In the genomic region with DNA sequence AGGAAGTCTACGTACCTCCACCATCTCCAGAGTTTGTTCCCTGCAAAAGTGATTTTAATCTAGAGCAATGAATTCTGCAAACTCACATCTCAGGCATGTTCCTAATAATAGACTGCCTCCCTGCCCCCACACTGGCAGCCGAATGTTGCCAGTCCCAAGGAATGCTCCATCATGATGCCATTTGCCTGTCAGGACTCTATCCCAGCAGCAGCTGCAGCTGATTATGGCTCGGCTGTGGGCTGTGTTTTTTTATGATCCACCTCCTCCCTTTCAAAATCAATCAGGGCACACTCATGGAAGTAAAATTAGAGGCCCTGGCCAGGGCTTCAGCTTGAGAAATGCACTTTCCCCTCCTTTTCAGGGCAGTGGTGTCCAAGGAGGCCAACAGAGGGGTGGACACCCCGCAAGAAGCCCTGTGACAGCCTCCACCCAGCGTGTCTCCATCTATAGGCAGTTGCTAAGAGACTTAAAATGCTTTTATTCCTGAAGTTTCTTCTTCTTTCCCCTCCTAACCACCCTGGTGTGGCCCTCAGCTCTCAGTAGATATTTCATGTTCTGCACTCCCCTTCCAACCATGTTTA, we compare ENCODE assay signal across 2 cellular contexts.
TF ChIP-seq lines count a peak whose summit lies in the region.

No MANE protein-coding gene starts in this region.

TF ChIP-seq in A549, 52 proteins besides CTCF, POLR2A, EP300 and RAD21:
- TF ChIP-seq, protein P1, sequence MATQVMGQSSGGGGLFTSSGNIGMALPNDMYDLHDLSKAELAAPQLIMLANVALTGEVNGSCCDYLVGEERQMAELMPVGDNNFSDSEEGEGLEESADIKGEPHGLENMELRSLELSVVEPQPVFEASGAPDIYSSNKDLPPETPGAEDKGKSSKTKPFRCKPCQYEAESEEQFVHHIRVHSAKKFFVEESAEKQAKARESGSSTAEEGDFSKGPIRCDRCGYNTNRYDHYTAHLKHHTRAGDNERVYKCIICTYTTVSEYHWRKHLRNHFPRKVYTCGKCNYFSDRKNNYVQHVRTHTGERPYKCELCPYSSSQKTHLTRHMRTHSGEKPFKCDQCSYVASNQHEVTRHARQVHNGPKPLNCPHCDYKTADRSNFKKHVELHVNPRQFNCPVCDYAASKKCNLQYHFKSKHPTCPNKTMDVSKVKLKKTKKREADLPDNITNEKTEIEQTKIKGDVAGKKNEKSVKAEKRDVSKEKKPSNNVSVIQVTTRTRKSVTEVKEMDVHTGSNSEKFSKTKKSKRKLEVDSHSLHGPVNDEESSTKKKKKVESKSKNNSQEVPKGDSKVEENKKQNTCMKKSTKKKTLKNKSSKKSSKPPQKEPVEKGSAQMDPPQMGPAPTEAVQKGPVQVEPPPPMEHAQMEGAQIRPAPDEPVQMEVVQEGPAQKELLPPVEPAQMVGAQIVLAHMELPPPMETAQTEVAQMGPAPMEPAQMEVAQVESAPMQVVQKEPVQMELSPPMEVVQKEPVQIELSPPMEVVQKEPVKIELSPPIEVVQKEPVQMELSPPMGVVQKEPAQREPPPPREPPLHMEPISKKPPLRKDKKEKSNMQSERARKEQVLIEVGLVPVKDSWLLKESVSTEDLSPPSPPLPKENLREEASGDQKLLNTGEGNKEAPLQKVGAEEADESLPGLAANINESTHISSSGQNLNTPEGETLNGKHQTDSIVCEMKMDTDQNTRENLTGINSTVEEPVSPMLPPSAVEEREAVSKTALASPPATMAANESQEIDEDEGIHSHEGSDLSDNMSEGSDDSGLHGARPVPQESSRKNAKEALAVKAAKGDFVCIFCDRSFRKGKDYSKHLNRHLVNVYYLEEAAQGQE (IDR thresholded peaks at IDR 0.05): no peak
- no peak for TF ChIP-seq JUN (IDR thresholded peaks at IDR 0.05)
- no peak for TF ChIP-seq FOSB (CRISPR knock-in tag; IDR thresholded peaks at IDR 0.05)
- TF ChIP-seq SREBF2 (IDR thresholded peaks at IDR 0.05): no peak
- TF ChIP-seq RNF2 (IDR thresholded peaks at IDR 0.05; ENCODE audit: borderline replicate concordance, low read depth): no peak
- TF ChIP-seq GATA3 (IDR thresholded peaks at IDR 0.05; ENCODE audit: borderline replicate concordance): no peak
- TF ChIP-seq CBX8 (IDR thresholded peaks at IDR 0.05): no peak
- no peak for TF ChIP-seq CHD4 (IDR thresholded peaks at IDR 0.05; ENCODE audit: borderline replicate concordance)
- TF ChIP-seq TFCP2L1 (CRISPR knock-in tag; IDR thresholded peaks at IDR 0.05): no peak
- no peak for TF ChIP-seq PHF8 (IDR thresholded peaks at IDR 0.05; ENCODE audit: borderline replicate concordance, low read depth)
- TF ChIP-seq RCOR1 (IDR thresholded peaks at IDR 0.05; ENCODE audit: low read depth, low read length): no peak
- TF ChIP-seq HOXB5 (CRISPR knock-in tag; IDR thresholded peaks at IDR 0.05): no peak
- TF ChIP-seq, protein P2, sequence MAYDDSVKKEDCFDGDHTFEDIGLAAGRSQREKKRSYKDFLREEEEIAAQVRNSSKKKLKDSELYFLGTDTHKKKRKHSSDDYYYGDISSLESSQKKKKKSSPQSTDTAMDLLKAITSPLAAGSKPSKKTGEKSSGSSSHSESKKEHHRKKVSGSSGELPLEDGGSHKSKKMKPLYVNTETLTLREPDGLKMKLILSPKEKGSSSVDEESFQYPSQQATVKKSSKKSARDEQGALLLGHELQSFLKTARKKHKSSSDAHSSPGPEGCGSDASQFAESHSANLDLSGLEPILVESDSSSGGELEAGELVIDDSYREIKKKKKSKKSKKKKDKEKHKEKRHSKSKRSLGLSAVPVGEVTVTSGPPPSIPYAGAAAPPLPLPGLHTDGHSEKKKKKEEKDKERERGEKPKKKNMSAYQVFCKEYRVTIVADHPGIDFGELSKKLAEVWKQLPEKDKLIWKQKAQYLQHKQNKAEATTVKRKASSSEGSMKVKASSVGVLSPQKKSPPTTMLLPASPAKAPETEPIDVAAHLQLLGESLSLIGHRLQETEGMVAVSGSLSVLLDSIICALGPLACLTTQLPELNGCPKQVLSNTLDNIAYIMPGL (CRISPR knock-in tag; IDR thresholded peaks at IDR 0.05; ENCODE audit: borderline replicate concordance): no peak
- TF ChIP-seq MYC (IDR thresholded peaks at IDR 0.05; ENCODE audit: borderline replicate concordance, low read length): no peak
- no peak for TF ChIP-seq TP53 (CRISPR knock-in tag; IDR thresholded peaks at IDR 0.05)
- no peak for TF ChIP-seq KDM5A (IDR thresholded peaks at IDR 0.05)

TF ChIP-seq in SK-N-SH, 30 proteins besides CTCF, POLR2A, EP300 and RAD21:
- TF ChIP-seq RCOR1 (IDR thresholded peaks at IDR 0.05; ENCODE audit: low read length) (peak; percentile 97), FOXM1 (IDR thresholded peaks at IDR 0.05; ENCODE audit: low read depth) (peak; percentile 95), SIN3A (IDR thresholded peaks at IDR 0.05; ENCODE audit: borderline replicate concordance, low read depth, low read length) (peak; percentile 93; the same call in 1 of the 2 replicates), CHD2 (IDR thresholded peaks at IDR 0.05; ENCODE audit: low read length, partially characterized antibody) (peak; percentile 95), MEF2A (IDR thresholded peaks at IDR 0.05; ENCODE audit: borderline replicate concordance, low read depth) (peak; percentile 99), RXRA (IDR thresholded peaks at IDR 0.05; ENCODE audit: borderline replicate concordance, low read depth) (peak; percentile 90), MXI1 (IDR thresholded peaks at IDR 0.05; ENCODE audit: low read depth, low read length) (no peak), GATA2 (CRISPR knock-in tag; IDR thresholded peaks at IDR 0.05) (0 out of 2 replicates have a peak, but pooled peaks have one; percentile 5), SMC3 (IDR thresholded peaks at IDR 0.05; ENCODE audit: low read depth, low read length) (peak; percentile 1; the same call in 1 of the 2 replicates), POLR2AphosphoS5 (IDR thresholded peaks at IDR 0.05; ENCODE audit: low read depth, low read length) (peak; percentile 96), NFIC (IDR thresholded peaks at IDR 0.05; ENCODE audit: borderline replicate concordance) (peak; percentile 97), TAF1 (IDR thresholded peaks at IDR 0.05; ENCODE audit: borderline replicate concordance, low read depth, low read length) (0 out of 2 replicates have a peak, but pooled peaks have one; percentile 27), YY1 (IDR thresholded peaks at IDR 0.05; ENCODE audit: low read depth) (peak; percentile 63; the same call in 1 of the 2 replicates), TCF12 (IDR thresholded peaks at IDR 0.05) (peak; percentile 100), JUND (IDR thresholded peaks at IDR 0.05) (peak; percentile 94), TEAD4 (IDR thresholded peaks at IDR 0.05; ENCODE audit: borderline replicate concordance, insufficient read depth) (peak; percentile 97), RFX5 (IDR thresholded peaks at IDR 0.05; ENCODE audit: low read length) (no peak), ELF1 (IDR thresholded peaks at IDR 0.05) (no peak; the same call in 1 of the 2 replicates), GABPA (IDR thresholded peaks at IDR 0.05; ENCODE audit: low read depth) (0 out of 2 replicates have a peak, but pooled peaks have one; percentile 16), FOXJ3 (CRISPR knock-in tag; IDR thresholded peaks at IDR 0.05) (no peak), EZH2phosphoT487 (IDR thresholded peaks at IDR 0.05; ENCODE audit: borderline replicate concordance, low read depth) (no peak), FOSL2 (IDR thresholded peaks at IDR 0.05; ENCODE audit: borderline replicate concordance, low read depth) (peak; percentile 72), NRF1 (IDR thresholded peaks at IDR 0.05; ENCODE audit: low read depth, low read length) (no peak)
- TF ChIP-seq, protein P3, sequence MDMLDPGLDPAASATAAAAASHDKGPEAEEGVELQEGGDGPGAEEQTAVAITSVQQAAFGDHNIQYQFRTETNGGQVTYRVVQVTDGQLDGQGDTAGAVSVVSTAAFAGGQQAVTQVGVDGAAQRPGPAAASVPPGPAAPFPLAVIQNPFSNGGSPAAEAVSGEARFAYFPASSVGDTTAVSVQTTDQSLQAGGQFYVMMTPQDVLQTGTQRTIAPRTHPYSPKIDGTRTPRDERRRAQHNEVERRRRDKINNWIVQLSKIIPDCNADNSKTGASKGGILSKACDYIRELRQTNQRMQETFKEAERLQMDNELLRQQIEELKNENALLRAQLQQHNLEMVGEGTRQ (IDR thresholded peaks at IDR 0.05; ENCODE audit: borderline replicate concordance, low read depth, low read length): no peak
- TF ChIP-seq, protein P4, sequence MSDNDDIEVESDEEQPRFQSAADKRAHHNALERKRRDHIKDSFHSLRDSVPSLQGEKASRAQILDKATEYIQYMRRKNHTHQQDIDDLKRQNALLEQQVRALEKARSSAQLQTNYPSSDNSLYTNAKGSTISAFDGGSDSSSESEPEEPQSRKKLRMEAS (IDR thresholded peaks at IDR 0.05; ENCODE audit: low read depth): peak; percentile 79
- TF ChIP-seq, protein P1 (IDR thresholded peaks at IDR 0.05; ENCODE audit: low read depth, low read length): peak; percentile 75
- TF ChIP-seq, protein P5, sequence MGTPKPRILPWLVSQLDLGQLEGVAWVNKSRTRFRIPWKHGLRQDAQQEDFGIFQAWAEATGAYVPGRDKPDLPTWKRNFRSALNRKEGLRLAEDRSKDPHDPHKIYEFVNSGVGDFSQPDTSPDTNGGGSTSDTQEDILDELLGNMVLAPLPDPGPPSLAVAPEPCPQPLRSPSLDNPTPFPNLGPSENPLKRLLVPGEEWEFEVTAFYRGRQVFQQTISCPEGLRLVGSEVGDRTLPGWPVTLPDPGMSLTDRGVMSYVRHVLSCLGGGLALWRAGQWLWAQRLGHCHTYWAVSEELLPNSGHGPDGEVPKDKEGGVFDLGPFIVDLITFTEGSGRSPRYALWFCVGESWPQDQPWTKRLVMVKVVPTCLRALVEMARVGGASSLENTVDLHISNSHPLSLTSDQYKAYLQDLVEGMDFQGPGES (IDR thresholded peaks at IDR 0.05; ENCODE audit: low read depth, low read length): no peak
- TF ChIP-seq, protein P6, sequence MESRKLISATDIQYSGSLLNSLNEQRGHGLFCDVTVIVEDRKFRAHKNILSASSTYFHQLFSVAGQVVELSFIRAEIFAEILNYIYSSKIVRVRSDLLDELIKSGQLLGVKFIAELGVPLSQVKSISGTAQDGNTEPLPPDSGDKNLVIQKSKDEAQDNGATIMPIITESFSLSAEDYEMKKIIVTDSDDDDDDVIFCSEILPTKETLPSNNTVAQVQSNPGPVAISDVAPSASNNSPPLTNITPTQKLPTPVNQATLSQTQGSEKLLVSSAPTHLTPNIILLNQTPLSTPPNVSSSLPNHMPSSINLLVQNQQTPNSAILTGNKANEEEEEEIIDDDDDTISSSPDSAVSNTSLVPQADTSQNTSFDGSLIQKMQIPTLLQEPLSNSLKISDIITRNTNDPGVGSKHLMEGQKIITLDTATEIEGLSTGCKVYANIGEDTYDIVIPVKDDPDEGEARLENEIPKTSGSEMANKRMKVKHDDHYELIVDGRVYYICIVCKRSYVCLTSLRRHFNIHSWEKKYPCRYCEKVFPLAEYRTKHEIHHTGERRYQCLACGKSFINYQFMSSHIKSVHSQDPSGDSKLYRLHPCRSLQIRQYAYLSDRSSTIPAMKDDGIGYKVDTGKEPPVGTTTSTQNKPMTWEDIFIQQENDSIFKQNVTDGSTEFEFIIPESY (IDR thresholded peaks at IDR 0.05; ENCODE audit: borderline replicate concordance, low read depth): peak; percentile 89
- TF ChIP-seq, protein P7, sequence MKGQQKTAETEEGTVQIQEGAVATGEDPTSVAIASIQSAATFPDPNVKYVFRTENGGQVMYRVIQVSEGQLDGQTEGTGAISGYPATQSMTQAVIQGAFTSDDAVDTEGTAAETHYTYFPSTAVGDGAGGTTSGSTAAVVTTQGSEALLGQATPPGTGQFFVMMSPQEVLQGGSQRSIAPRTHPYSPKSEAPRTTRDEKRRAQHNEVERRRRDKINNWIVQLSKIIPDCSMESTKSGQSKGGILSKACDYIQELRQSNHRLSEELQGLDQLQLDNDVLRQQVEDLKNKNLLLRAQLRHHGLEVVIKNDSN (IDR thresholded peaks at IDR 0.05; ENCODE audit: borderline replicate concordance, low read depth): no peak
- TF ChIP-seq, protein P8, sequence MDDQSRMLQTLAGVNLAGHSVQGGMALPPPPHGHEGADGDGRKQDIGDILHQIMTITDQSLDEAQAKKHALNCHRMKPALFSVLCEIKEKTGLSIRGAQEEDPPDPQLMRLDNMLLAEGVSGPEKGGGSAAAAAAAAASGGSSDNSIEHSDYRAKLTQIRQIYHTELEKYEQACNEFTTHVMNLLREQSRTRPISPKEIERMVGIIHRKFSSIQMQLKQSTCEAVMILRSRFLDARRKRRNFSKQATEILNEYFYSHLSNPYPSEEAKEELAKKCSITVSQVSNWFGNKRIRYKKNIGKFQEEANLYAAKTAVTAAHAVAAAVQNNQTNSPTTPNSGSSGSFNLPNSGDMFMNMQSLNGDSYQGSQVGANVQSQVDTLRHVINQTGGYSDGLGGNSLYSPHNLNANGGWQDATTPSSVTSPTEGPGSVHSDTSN (IDR thresholded peaks at IDR 0.05): peak; percentile 98
